In the genomic region with DNA sequence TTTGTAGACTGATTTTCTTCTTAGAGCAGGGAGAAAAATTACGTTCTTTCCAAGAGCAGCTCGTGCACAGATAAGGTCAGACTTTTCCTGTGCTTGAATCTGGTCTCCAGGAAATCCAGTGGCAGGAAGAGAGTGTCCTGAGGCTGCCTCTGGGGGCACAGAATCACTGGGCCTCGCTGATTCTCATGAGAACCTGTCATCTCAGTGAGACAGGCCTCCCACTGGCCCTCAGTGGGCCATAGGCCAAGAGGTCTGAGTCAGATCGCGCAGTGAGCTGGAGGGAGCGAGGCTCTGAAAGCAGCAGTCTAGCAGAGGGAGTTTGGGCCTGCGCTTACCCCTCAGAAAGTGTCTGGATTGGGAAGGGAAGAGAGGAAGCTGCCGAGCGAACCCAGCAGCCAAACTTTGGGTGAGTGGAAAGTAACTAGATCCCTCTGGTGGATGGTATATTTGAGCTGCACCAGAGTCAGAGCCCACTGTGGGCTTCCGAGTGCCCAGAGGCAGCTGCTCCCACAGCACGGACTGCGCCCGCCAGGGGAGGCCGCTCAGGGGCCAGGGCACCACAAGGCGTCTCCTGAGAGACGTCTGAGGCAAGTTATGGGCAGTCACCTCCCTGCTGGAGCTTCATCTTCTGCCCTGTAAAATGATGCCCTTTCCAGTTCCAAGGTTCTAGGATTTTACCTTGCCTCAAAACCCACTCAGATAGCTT, we compare ENCODE assay signal across 10 cellular contexts. TPM values are rescaled to one million over a fixed set of nuclear protein-coding genes. Genes with fewer than 3 reads are reported as not detected.
DNase-seq lines count a peak whose midpoint lies in the region; TF ChIP-seq lines count a peak whose summit lies in the region.
"Had no signal": no experiment of that assay in that cellular context is flagged by ENCODE, and none has a peak within 500 bp of the region (broad histone marks: within the 10 kb centered on the region; RNA-seq: fewer than 3 reads in every experiment).

No MANE protein-coding gene starts in this region.

- H3K4me1 ChIP-seq in HEK293 (ENCODE audit: control insufficient read depth, insufficient read depth, low read length) (no peaks in the 10 kb centered on the region), right atrium auricular region (peaks cover 0 to 27% of the 10 kb centered on the region in 2 donors), stomach (peaks cover 29 to 47% (median 36%) of the 10 kb centered on the region in 4 donors), neuronal stem cell (ENCODE audit: control insufficient read depth in 2 of 2, insufficient read depth in 1 of 2, low read depth in 1 of 2, low read length in 2 of 2) (peaks cover 4 to 18% of the 10 kb centered on the region in 2 donors)
- H3K4me1 ChIP-seq: gastrocnemius medialis had no signal

- TF ChIP-seq EP300 in stomach (IDR thresholded peaks at IDR 0.05), result no peak

- no peak overlapping the region for H3K14ac ChIP-seq in neuronal stem cell (ENCODE audit: low read length)

- TF ChIP-seq POLR2A in stomach (IDR thresholded peaks at IDR 0.05), result no peak

- H3K27ac ChIP-seq in HEK293 (ENCODE audit: extremely low read depth, low read depth, low read length) (no peak overlapping the region), right atrium auricular region (peak overlapping the region; percentile 33 to 36), stomach (peak overlapping the region in 4 of 5 donors; percentile 43 to 59 (median 51)), neuronal stem cell (replicated peaks; ENCODE audit: low read length) (no peak overlapping the region)
- H3K27ac ChIP-seq: gastrocnemius medialis had no signal

- POLR2A ChIA-PET in HEK293 (lab: Yijun Ruan, JAX), result interaction anchor here (0.5 kb wide), 1 partner anchor 17 kb away, joined by 6 read pairs; no protein-coding TSS in a partner anchor

- H3K4me2 ChIP-seq in neuronal stem cell (ENCODE audit: insufficient read depth, low read length, poor library complexity, severe bottlenecking), result no peak overlapping the region

- H3K9me3 ChIP-seq in HEK293 (ENCODE audit: control insufficient read depth, insufficient read depth, low read depth, low read length) (no peaks in the 10 kb centered on the region), right atrium auricular region (no peaks in the 10 kb centered on the region), stomach (peaks cover 0 to 8% (median 0%) of the 10 kb centered on the region in 4 donors), neuronal stem cell (replicated peaks in 1 of 2; ENCODE audit: control insufficient read depth in 2 of 2, insufficient read depth in 1 of 2, low read depth in 1 of 2, low read length in 2 of 2) (peaks cover 0 to 8% of the 10 kb centered on the region in 2 donors)
- H3K9me3 ChIP-seq: gastrocnemius medialis had no signal

- H2BK5ac ChIP-seq in neuronal stem cell (ENCODE audit: low read length), result no peak overlapping the region

- no peak overlapping the region for H3K4ac ChIP-seq in neuronal stem cell (ENCODE audit: low read length)

- H3K18ac ChIP-seq in neuronal stem cell (ENCODE audit: low read length), result no peak overlapping the region

- intact Hi-C loops in stomach (cut with DNase I; ENCODE audit: low total_unique reads), result no loop called here

- no peak for TF ChIP-seq CTCF in HEK293 (tag by site-specific recombination; IDR thresholded peaks at IDR 0.05)
- TF ChIP-seq CTCF in astrocyte of the spinal cord (IDR thresholded peaks at IDR 0.05; ENCODE audit: low read depth, low read length), result no peak
- no peak for TF ChIP-seq CTCF in right atrium auricular region (IDR thresholded peaks at IDR 0.05)
- TF ChIP-seq CTCF in stomach (IDR thresholded peaks at IDR 0.05), result no peak

- no peak overlapping the region for H2AK5ac ChIP-seq in neuronal stem cell (ENCODE audit: low read depth, low read length)

- H2BK15ac ChIP-seq in neuronal stem cell (ENCODE audit: low read length), result no peak overlapping the region

- WGBS in stomach, 5 donors, result 40 to 59% (median 50%) methylated on average over 9 to 16 of the region's 16 CpGs
- no CpG with 5 or more reads among the region's 16 CpGs for WGBS in neuronal stem cell (ENCODE audit: extremely low coverage in 2 of 2, insufficient read length in 2 of 2, insufficient replicate concordance in 1 of 2), 2 donors

- CTCF ChIA-PET in HEK293 (lab: Yijun Ruan, JAX), result interaction anchor here (1.3 to 7.4 kb wide), 4 partner anchors 7 to 288 kb away, joined by 3 to 60 read pairs (median 8); no protein-coding TSS in a partner anchor

- no peak overlapping the region for H3K23ac ChIP-seq in neuronal stem cell (ENCODE audit: low read depth, low read length, poor library complexity)

- no peaks in the 10 kb centered on the region for H3K79me1 ChIP-seq in neuronal stem cell (ENCODE audit: low read depth, low read length)

- no peak overlapping the region for H2AFZ ChIP-seq in neuronal stem cell (ENCODE audit: low read length)

- DNase-seq in astrocyte of the spinal cord (ENCODE audit: low read depth, low spot score), result peak; percentile 77
- DNase-seq in right atrium auricular region (ENCODE audit: low spot score), result no peak
- no peak for DNase-seq in stomach
- no peak for DNase-seq in DMS153 (lab: John Stamatoyannopoulos, UW)
- no peak for DNase-seq in ureter (ENCODE audit: low spot score)
- DNase-seq in NCI-H2171 (lab: John Stamatoyannopoulos, UW), result no peak
- DNase-seq in neuronal stem cell (ENCODE audit: low spot score), result no peak
- DNase-seq: gastrocnemius medialis, occipital lobe had no signal

- H3K4me3 ChIP-seq in HEK293 (ENCODE audit: low read depth, low read length) (no peak overlapping the region), astrocyte of the spinal cord (ENCODE audit: low read depth, low read length) (no peak overlapping the region), right atrium auricular region (no peak overlapping the region), stomach (no peak overlapping the region), neuronal stem cell (ENCODE audit: low read length in 2 of 2) (no peak overlapping the region)
- H3K4me3 ChIP-seq: gastrocnemius medialis had no signal

- H3K27me3 ChIP-seq in right atrium auricular region (peaks cover 10 to 19% of the 10 kb centered on the region in 2 donors), stomach (peaks cover 20 to 48% (median 39%) of the 10 kb centered on the region in 3 donors), neuronal stem cell (ENCODE audit: control insufficient read depth in 3 of 3, insufficient read depth in 3 of 3, low read depth in 1 of 3, low read length in 3 of 3) (peaks cover 0 to 40% (median 16%) of the 10 kb centered on the region in 3 experiments)

- peaks cover 0 to 73% of the 10 kb centered on the region in 2 experiments; a peak in 1 of 3 replicates for H3K36me3 ChIP-seq in HEK293 (ENCODE audit: control insufficient read depth in 2 of 2, insufficient read depth in 1 of 2, low read length in 2 of 2)
- H3K36me3 ChIP-seq in right atrium auricular region, result no peaks in the 10 kb centered on the region
- H3K36me3 ChIP-seq in stomach, result no peaks in the 10 kb centered on the region
- peaks cover 0 to 25% of the 10 kb centered on the region in 2 donors for H3K36me3 ChIP-seq in neuronal stem cell (replicated peaks in 1 of 2; ENCODE audit: control insufficient read depth in 2 of 2, insufficient read depth in 2 of 2, low read length in 2 of 2)
- H3K36me3 ChIP-seq: gastrocnemius medialis had no signal

- H3K9ac ChIP-seq in neuronal stem cell (ENCODE audit: low read depth, low read length, poor library complexity), result no peak overlapping the region

- no peak overlapping the region for H2BK12ac ChIP-seq in neuronal stem cell (ENCODE audit: low read length)

- H4K91ac ChIP-seq in neuronal stem cell (ENCODE audit: low read depth, low read length, poor library complexity), result no peak overlapping the region

- H4K8ac ChIP-seq in neuronal stem cell (ENCODE audit: low read depth, low read length), result no peak overlapping the region

- in situ Hi-C loops in astrocyte of the spinal cord (cut with HindIII; ENCODE audit: low sequenced_read_pairs), result no loop called here

- H2BK120ac ChIP-seq in neuronal stem cell (ENCODE audit: low read depth, low read length), result no peak overlapping the region

TF ChIP-seq in HEK293, 187 proteins besides CTCF, POLR2A, EP300 and RAD21:
- TF ChIP-seq ZBTB17 (tag by site-specific recombination; IDR thresholded peaks at IDR 0.05) (0 out of 2 replicates have a peak, but pooled peaks have one; percentile 11), ZNF239 (tag by site-specific recombination; IDR thresholded peaks at IDR 0.05) (no peak), ZIC2 (tag by site-specific recombination; IDR thresholded peaks at IDR 0.05) (peak; percentile 62)

RNA-seq across cellular contexts. Expression of a gene that starts 8.2 kb away (rescaled TPM):
- total RNA-seq in right atrium auricular region (1 to 10 TPM; 1.1 to 1.7 TPM), stomach (1 to 10 TPM in 1 of 5 donors, under 1 TPM in 2, not detected in 2; 0.37 to 1.3 (median 0.45) TPM), ureter (11.0 TPM)
- under 1 TPM in 2 of 3 donors, not detected in 1; 0.10 to 0.12 TPM for polyA plus RNA-seq in stomach
- 0.04 TPM for polyA plus RNA-seq in neuronal stem cell (2013, experiment 1 of 2)
- polyA plus RNA-seq in neuronal stem cell (2013, experiment 2 of 2), result 0.06 TPM

RNA-seq across cellular contexts. Expression of a gene that starts 24.2 kb away (rescaled TPM):
- total RNA-seq in right atrium auricular region, result 10 to 100 TPM; 19.5 to 26.0 TPM
- 100 to 1,000 TPM in 1 of 5 donors, 10 to 100 TPM in 4; 13.8 to 105 (median 22.5) TPM for total RNA-seq in stomach
- 10 to 100 TPM; 20.6 to 25.2 (median 24.1) TPM for polyA plus RNA-seq in stomach
- total RNA-seq in ureter, result 37.9 TPM
- polyA plus RNA-seq in neuronal stem cell (2013, experiment 1 of 2), result 13.1 TPM
- polyA plus RNA-seq in neuronal stem cell (2013, experiment 2 of 2), result 12.9 TPM

Comparison
In these comparisons a context has a peak if more than half of its experiments do, and no peak if none do; other contexts are left out.
1. H3K27ac ChIP-seq: peak in right atrium auricular region (2 of 2) and stomach (4 of 5); none in HEK293 (single experiment) and neuronal stem cell (single experiment).